10 cellular contexts compared by ENCODE assay signal in the genomic region with DNA sequence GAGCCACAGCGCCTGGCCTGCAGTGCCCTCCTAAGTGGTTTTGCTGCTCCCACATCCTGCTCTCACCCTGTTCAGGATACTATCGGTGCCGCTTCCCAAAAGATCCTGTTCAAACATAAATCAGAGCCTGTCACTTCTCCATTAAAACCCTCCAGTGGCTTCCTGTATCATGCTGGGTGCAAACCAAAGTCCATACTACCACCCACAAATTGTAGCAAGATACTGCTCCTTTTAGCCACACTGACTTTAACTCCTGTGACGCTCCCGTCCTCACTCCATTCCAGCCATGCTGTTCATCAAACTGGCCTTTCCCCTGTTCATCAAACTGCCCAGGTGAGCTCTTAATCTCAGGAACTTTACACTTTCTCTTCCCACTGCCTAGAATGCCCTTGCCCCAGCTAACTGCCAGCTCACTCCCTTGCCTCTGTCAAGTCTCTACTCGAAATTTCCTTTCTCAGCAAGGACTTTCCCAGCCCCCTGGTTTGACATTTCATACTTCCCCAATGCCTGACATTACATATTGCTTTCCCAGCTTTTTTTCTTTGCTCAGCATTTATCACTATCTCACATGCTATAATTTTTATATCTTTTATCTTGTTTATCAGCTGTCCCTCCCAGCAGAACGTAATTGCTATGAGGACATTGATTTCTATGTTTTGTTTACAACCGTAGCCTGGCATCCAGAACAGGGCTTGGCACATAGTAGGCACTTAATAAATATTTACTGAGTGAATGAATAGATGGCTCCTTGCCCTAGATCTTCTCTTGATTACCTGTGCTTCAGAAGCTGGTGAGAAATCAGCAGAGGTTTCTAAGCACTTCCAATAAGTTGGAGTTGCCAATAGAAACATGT. TPM values are rescaled to one million over a fixed set of nuclear protein-coding genes. Genes with fewer than 3 reads are reported as not detected.
A peak's percentile ranks its signal among the peaks of the same experiment; 100 is the strongest.
DNase-seq lines count a peak whose midpoint lies in the region; ATAC-seq, FAIRE-seq and TF ChIP-seq lines count a peak whose summit lies in the region.
"Had no signal": no experiment of that assay in that cellular context is flagged by ENCODE, and none has a peak within 500 bp of the region (broad histone marks: within the 10 kb centered on the region; RNA-seq: fewer than 3 reads in every experiment).

No MANE protein-coding gene starts in this region.

- H3K4me1 ChIP-seq in kidney (ENCODE audit: control insufficient read depth in 1 of 2, insufficient read depth in 1 of 2, low read depth in 1 of 2, low read length in 2 of 2) (peaks cover 3 to 16% of the 10 kb centered on the region in 2 donors), subcutaneous abdominal adipose tissue (ENCODE audit: control insufficient read depth in 5 of 5, insufficient read depth in 5 of 5, low read length in 5 of 5) (peaks cover 2 to 37% (median 31%) of the 10 kb centered on the region in 5 donors)

- DNase-seq in HT-29 (ENCODE audit: low spot score) (peak; percentile 82), kidney (no peak), NCI-H2081 (lab: John Stamatoyannopoulos, UW) (no peak)
- no peak for DNase-seq in effector CD8-positive, alpha-beta T cell (lab: John Stamatoyannopoulos, UW)
- DNase-seq in activated CD8-positive, alpha-beta memory T cell treated with anti-CD3 and anti-CD28 coated beads for 24 hours, result no peak

- H3K9ac ChIP-seq in kidney (ENCODE audit: low read length in 2 of 2), result no peak overlapping the region
- H3K9ac ChIP-seq in subcutaneous abdominal adipose tissue (ENCODE audit: low read length in 5 of 5), result peak overlapping the region in 1 of 5 donors; percentile 23

- H3K36me3 ChIP-seq in kidney (ENCODE audit: control insufficient read depth in 1 of 2, insufficient read depth in 2 of 2, low read length in 2 of 2), result no peaks in the 10 kb centered on the region
- no peaks in the 10 kb centered on the region for H3K36me3 ChIP-seq in subcutaneous abdominal adipose tissue (ENCODE audit: control insufficient read depth in 5 of 5, insufficient read depth in 5 of 5, low read length in 5 of 5)

- TF ChIP-seq CTCF in WI38 (IDR thresholded peaks at IDR 0.05; ENCODE audit: low read depth, low read length), result no peak
- no peak for TF ChIP-seq CTCF in kidney (IDR thresholded peaks at IDR 0.05; ENCODE audit: borderline replicate concordance, extremely low read depth, insufficient read depth)

- H3K27ac ChIP-seq in kidney (ENCODE audit: low read depth in 2 of 2, low read length in 2 of 2) (peak overlapping the region; percentile 18 to 80), subcutaneous abdominal adipose tissue (ENCODE audit: low read depth, low read length) (peak overlapping the region; percentile 47)

- intact Hi-C loops in kidney (cut with DNase I), result no loop called here

- H3K9me3 ChIP-seq in kidney (ENCODE audit: control insufficient read depth in 1 of 2, low read length in 2 of 2), result no peaks in the 10 kb centered on the region
- no peaks in the 10 kb centered on the region for H3K9me3 ChIP-seq in subcutaneous abdominal adipose tissue (ENCODE audit: control insufficient read depth in 5 of 5, low read length in 5 of 5)

- H3K4me3 ChIP-seq in WI38 (ENCODE audit: low read depth, low read length), result peak overlapping the region; percentile 33; the same call in 1 of the 2 replicates
- peak overlapping the region in 1 of 2 donors; percentile 34 for H3K4me3 ChIP-seq in kidney (ENCODE audit: low read length in 2 of 2)
- no peak overlapping the region for H3K4me3 ChIP-seq in subcutaneous abdominal adipose tissue (ENCODE audit: low read depth in 1 of 5, low read length in 5 of 5)
- H3K4me3 ChIP-seq: dorsolateral prefrontal cortex had no signal

- no peaks in the 10 kb centered on the region for H3K27me3 ChIP-seq in subcutaneous abdominal adipose tissue (ENCODE audit: control insufficient read depth in 5 of 5, insufficient read depth in 4 of 5, low read length in 5 of 5)
- H3K27me3 ChIP-seq: dorsolateral prefrontal cortex had no signal

- no peak for ATAC-seq in GM21737 (IDR thresholded peaks at IDR 0.05; ENCODE audit: unreplicated experiment)

- FAIRE-seq in kidney (lab: Jason Lieb, UNC), result no peak
- FAIRE-seq: GM18507 had no signal

RNA-seq across cellular contexts. Expression of a gene that starts 44.3 kb away (rescaled TPM):
- 9.5 and 10.7 TPM in 2 replicates for total RNA-seq in HT-29 (2014; rRNA removed; shearing (Covaris generic))
- 27.9 TPM for total RNA-seq in kidney
- polyA plus RNA-seq in kidney (ENCODE audit: insufficient read depth, low read depth, low replicate concordance), result 7.2 TPM
